Comparison of ENCODE assay signal across 9 cellular contexts in genomic region chr6:29633532-29633901, GRCh38. TPM values are rescaled to one million over a fixed set of nuclear protein-coding genes. Genes with fewer than 3 reads are reported as not detected.
DNase-seq lines count a peak whose midpoint lies in the region; ATAC-seq and TF ChIP-seq lines count a peak whose summit lies in the region.
"Had no signal": no experiment of that assay in that cellular context is flagged by ENCODE, and none has a peak within 500 bp of the region (broad histone marks: within the 10 kb centered on the region; RNA-seq: fewer than 3 reads in every experiment).

No MANE protein-coding gene starts in this region.

- H3K27me3 ChIP-seq in CD4-positive, alpha-beta T cell (ENCODE audit: control insufficient read depth, insufficient read depth, low read length): no peaks in the 10 kb centered on the region
- no peaks in the 10 kb centered on the region for H3K27me3 ChIP-seq in mammary epithelial cell (ENCODE audit: insufficient read depth, low read length)
- H3K27me3 ChIP-seq in tibial nerve: no peaks in the 10 kb centered on the region

- H3K4me3 Mint-ChIP-seq in CD4-positive, alpha-beta T cell: peak overlapping the region; percentile 74

- BruUV-seq in mammary epithelial cell (replicated peaks; lab: Mats Ljungman, UMichigan): no TSS peak

- peaks cover 10% of the 10 kb centered on the region for H3K79me2 ChIP-seq in mammary epithelial cell (ENCODE audit: insufficient read depth, low read length)

- H3K9me3 Mint-ChIP-seq in CD4-positive, alpha-beta T cell: no peaks in the 10 kb centered on the region

- no peak for ATAC-seq in CD4-positive, alpha-beta T cell (ENCODE audit: poor library complexity)
- ATAC-seq in HG03095 (IDR thresholded peaks at IDR 0.05; ENCODE audit: unreplicated experiment): no peak

- H4K20me1 ChIP-seq in mammary epithelial cell (ENCODE audit: insufficient read depth, low read length): no peaks in the 10 kb centered on the region

- peak overlapping the region; percentile 66 for H3K4me3 ChIP-seq in LNCaP clone FGC (ENCODE audit: low read depth, low read length)
- H3K4me3 ChIP-seq in mammary epithelial cell (replicated peaks in 1 of 3; ENCODE audit: insufficient read depth in 1 of 3, low read depth in 2 of 3, low read length in 3 of 3): peak overlapping the region; percentile 60 to 84 (median 65)
- H3K4me3 ChIP-seq in lower leg skin (ENCODE audit: low read depth, poor library complexity, severe bottlenecking): peak overlapping the region; percentile 70
- H3K4me3 ChIP-seq in tibial nerve: peak overlapping the region; percentile 71 to 84 (median 79)

- TF ChIP-seq CTCF in CD4-positive, alpha-beta T cell (IDR thresholded peaks at IDR 0.05): no peak
- TF ChIP-seq CTCF in LNCaP clone FGC (IDR thresholded peaks at IDR 0.05; ENCODE audit: control insufficient read depth, extremely low read depth, insufficient read depth) (no peak), mammary epithelial cell (conservative IDR thresholded peaks at IDR 0.05 in 1 of 2, IDR thresholded peaks at IDR 0.05 in 1 of 2; ENCODE audit: extremely low read depth in 1 of 2, insufficient read depth in 1 of 2, low read depth in 1 of 2, low read length in 2 of 2) (no peak), lower leg skin (IDR thresholded peaks at IDR 0.05) (no peak), tibial nerve (IDR thresholded peaks at IDR 0.05) (no peak)

- peaks cover 5% of the 10 kb centered on the region for H3K36me3 Mint-ChIP-seq in CD4-positive, alpha-beta T cell (ENCODE audit: low read depth)

- peak overlapping the region; percentile 68 for H3K27ac Mint-ChIP-seq in CD4-positive, alpha-beta T cell

- POLR2A ChIA-PET in CD4-positive, alpha-beta T cell (lab: Charles Lee): interaction anchor here (1.1 to 3.4 kb wide), 6 partner anchors 8 to 75 kb away, joined by 3 to 33 read pairs (median 6); no protein-coding TSS in a partner anchor

- H3K4me1 ChIP-seq in mammary epithelial cell (ENCODE audit: insufficient read depth, low read length) (peaks cover 38% of the 10 kb centered on the region), tibial nerve (peaks cover 0 to 40% (median 15%) of the 10 kb centered on the region in 4 donors)

- 11% methylated on average over 9 of the region's 9 CpGs for WGBS in mammary epithelial cell (ENCODE audit: low coverage, missing lambda C conversion rate)
- WGBS in lower leg skin, 2 donors: 2 to 6% methylated on average over 9 of the region's 9 CpGs
- WGBS in tibial nerve, 2 donors: 3 to 7% methylated on average over 9 of the region's 9 CpGs

- intact Hi-C loops in CD4-positive, alpha-beta T cell (cut with DNase I, micrococcal nuclease): loop anchor here in 1 of 2 experiments (1.0 kb wide), 1 partner anchor 15 kb away; no protein-coding TSS in a partner anchor
- intact Hi-C loops in mammary epithelial cell (cut with micrococcal nuclease) (no loop called here), lower leg skin (cut with DNase I; ENCODE audit: low total_unique reads) (no loop called here)

- H3K27me3 Mint-ChIP-seq in CD4-positive, alpha-beta T cell: no peaks in the 10 kb centered on the region

- H3K27ac ChIP-seq in CD4-positive, alpha-beta T cell (ENCODE audit: low read depth, low read length): peak overlapping the region; percentile 56
- H3K27ac ChIP-seq in mammary epithelial cell (ENCODE audit: insufficient read depth, low read depth, low read length) (no peak overlapping the region), tibial nerve (peak overlapping the region; percentile 67 to 87 (median 79))

- TF ChIP-seq POLR2A in lower leg skin (IDR thresholded peaks at IDR 0.05) (no peak), tibial nerve (IDR thresholded peaks at IDR 0.05) (no peak)

- DNase-seq in CD4-positive, alpha-beta T cell: no peak
- DNase-seq in LNCaP clone FGC (ENCODE audit: low read depth) (no peak), mammary epithelial cell (no peak), lower leg skin (ENCODE audit: low spot score in 2 of 2) (no peak), tibial nerve (ENCODE audit: low spot score in 2 of 2) (no peak), SHP77 treated with DMSO at 0.1 percent for 48 hours (lab: John Stamatoyannopoulos, UW) (no peak)
- no peak for DNase-seq in stimulated activated CD4-positive, alpha-beta T cell treated with anti-CD3 and anti-CD28 coated beads, Interleukin-1b, Interleukin-23, amount 100 ng/mL, for 48 hours

- dilution Hi-C loops in mammary epithelial cell (cut with HindIII; ENCODE audit: low sequenced_read_pairs): no loop called here

- H3K9me3 ChIP-seq in CD4-positive, alpha-beta T cell (ENCODE audit: control insufficient read depth, low read length): no peaks in the 10 kb centered on the region
- H3K9me3 ChIP-seq in mammary epithelial cell (replicated peaks; ENCODE audit: insufficient read depth, low read length) (no peaks in the 10 kb centered on the region), tibial nerve (no peaks in the 10 kb centered on the region)

- no peak overlapping the region for H3K9ac ChIP-seq in mammary epithelial cell (ENCODE audit: insufficient read depth, low read length)

- CTCF ChIA-PET in CD4-positive, alpha-beta T cell (lab: Charles Lee): interaction anchor here (1.6 to 2.2 kb wide), 3 partner anchors 14 to 20 kb away, joined by 3 to 16 read pairs (median 12); no protein-coding TSS in a partner anchor
- CTCF ChIA-PET in mammary epithelial cell (lab: Charles Lee; ENCODE audit: low non-redundant PET): interaction anchor here (0.6 to 0.8 kb wide), 2 partner anchors 16 to 17 kb away, joined by 5 to 6 read pairs; no protein-coding TSS in a partner anchor

- TF ChIP-seq EP300 in tibial nerve (IDR thresholded peaks at IDR 0.05): no peak

- peak overlapping the region; percentile 95 for H3K4me2 ChIP-seq in mammary epithelial cell (ENCODE audit: insufficient read depth, low read depth, low read length)

- H3K36me3 ChIP-seq in mammary epithelial cell (ENCODE audit: insufficient read depth, low read length): no peaks in the 10 kb centered on the region
- H3K36me3 ChIP-seq in tibial nerve: no peaks in the 10 kb centered on the region

- peak overlapping the region; percentile 95 for H2AFZ ChIP-seq in mammary epithelial cell (ENCODE audit: low read depth, low read length)

- in situ Hi-C loops in mammary epithelial cell (cut with MboI; ENCODE audit: low sequenced_read_pairs in 2 of 2): no loop called here

- peaks cover 51% of the 10 kb centered on the region for H3K4me1 Mint-ChIP-seq in CD4-positive, alpha-beta T cell (ENCODE audit: low read depth)

RNA-seq across cellular contexts. Expression of gene GABBR1, which starts 0.5 kb away (rescaled TPM):
- 10 to 100 TPM; 78.4 to 79.9 TPM for total RNA-seq in CD4-positive, alpha-beta T cell
- total RNA-seq in mammary epithelial cell: 10 to 100 TPM; 14.5 to 78.4 TPM
- 13.5 TPM for polyA plus RNA-seq in mammary epithelial cell
- polyA minus RNA-seq in mammary epithelial cell: 47.3 TPM
- 10 to 100 TPM; 15.0 to 49.5 (median 20.6) TPM for total RNA-seq in lower leg skin
- total RNA-seq in tibial nerve: 10 to 100 TPM; 55.3 to 89.6 (median 70.5) TPM

RNA-seq across cellular contexts. Expression of gene MOG, which starts 23.4 kb away (rescaled TPM):
- not detected for total RNA-seq in CD4-positive, alpha-beta T cell
- total RNA-seq in mammary epithelial cell: not detected
- not detected for polyA plus RNA-seq in mammary epithelial cell
- polyA minus RNA-seq in mammary epithelial cell: not detected
- not detected for total RNA-seq in lower leg skin
- total RNA-seq in tibial nerve: not detected
- total RNA-seq: lung microvascular endothelial cell had no signal

RNA-seq across cellular contexts. Expression of gene ZFP57, which starts 47.4 kb away (rescaled TPM):
- total RNA-seq in CD4-positive, alpha-beta T cell: not detected
- total RNA-seq in mammary epithelial cell (10 to 100 TPM in 1 of 2 donors, 1 to 10 TPM in 1; 2.4 to 30.8 TPM), lower leg skin (1 to 10 TPM in 2 of 4 donors, under 1 TPM in 2; 0.15 to 4.8 (median 2.4) TPM), tibial nerve (under 1 TPM in 1 of 4 donors, not detected in 3; 0.66 TPM)
- polyA plus RNA-seq in mammary epithelial cell: 1.1 TPM
- polyA minus RNA-seq in mammary epithelial cell: not detected

RNA-seq across cellular contexts. Expression of gene OR2H2, which starts 48.6 kb away (rescaled TPM):
- not detected for total RNA-seq in CD4-positive, alpha-beta T cell
- not detected for total RNA-seq in mammary epithelial cell
- not detected for polyA plus RNA-seq in mammary epithelial cell
- polyA minus RNA-seq in mammary epithelial cell: not detected
- not detected for total RNA-seq in lower leg skin
- total RNA-seq in tibial nerve: not detected
- total RNA-seq: lung microvascular endothelial cell had no signal
